1 cellular context compared by ENCODE assay signal in the genomic region with DNA sequence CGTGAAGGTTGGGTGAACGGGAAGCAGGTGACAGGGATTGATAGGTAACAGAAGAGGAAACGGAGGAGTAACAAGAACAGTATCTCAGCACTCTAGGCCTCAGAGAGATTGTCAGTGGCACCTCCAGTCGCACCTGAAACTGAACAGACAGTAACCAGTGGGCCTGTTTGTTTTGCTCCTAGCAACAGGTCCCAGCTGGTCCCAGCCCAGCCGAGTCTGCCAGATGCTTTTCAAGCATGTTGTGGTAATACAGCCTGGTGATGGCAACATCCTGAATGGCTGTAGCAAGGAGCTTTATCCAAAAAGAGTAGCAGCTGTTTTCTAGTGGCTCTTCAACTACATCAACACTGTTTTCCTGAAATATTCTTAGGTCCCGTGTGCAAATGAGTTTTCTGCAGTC.
TF ChIP-seq lines count a peak whose summit lies in the region.

No MANE protein-coding gene starts in this region.

TF ChIP-seq in GM12878, 131 proteins besides CTCF, POLR2A, EP300 and RAD21 (continued from another document):
- TF ChIP-seq POLR2AphosphoS2 (IDR thresholded peaks at IDR 0.05; ENCODE audit: low read depth, low read length): no peak
- TF ChIP-seq, protein P1, sequence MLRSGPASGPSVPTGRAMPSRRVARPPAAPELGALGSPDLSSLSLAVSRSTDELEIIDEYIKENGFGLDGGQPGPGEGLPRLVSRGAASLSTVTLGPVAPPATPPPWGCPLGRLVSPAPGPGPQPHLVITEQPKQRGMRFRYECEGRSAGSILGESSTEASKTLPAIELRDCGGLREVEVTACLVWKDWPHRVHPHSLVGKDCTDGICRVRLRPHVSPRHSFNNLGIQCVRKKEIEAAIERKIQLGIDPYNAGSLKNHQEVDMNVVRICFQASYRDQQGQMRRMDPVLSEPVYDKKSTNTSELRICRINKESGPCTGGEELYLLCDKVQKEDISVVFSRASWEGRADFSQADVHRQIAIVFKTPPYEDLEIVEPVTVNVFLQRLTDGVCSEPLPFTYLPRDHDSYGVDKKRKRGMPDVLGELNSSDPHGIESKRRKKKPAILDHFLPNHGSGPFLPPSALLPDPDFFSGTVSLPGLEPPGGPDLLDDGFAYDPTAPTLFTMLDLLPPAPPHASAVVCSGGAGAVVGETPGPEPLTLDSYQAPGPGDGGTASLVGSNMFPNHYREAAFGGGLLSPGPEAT (IDR thresholded peaks at IDR 0.05; ENCODE audit: low read depth): no peak
- no peak for TF ChIP-seq CHD4 (IDR thresholded peaks at IDR 0.05)
- no peak for TF ChIP-seq FOXK2 (IDR thresholded peaks at IDR 0.05)
